Comparison of ENCODE assay signal across 1 cellular context in genomic region chr2:54557601-54558187, GRCh38.
TF ChIP-seq lines count a peak whose summit lies in the region.

No MANE protein-coding gene starts in this region.

TF ChIP-seq in HepG2, 621 proteins besides CTCF, POLR2A, EP300 and RAD21 (continued from another document and continues in another):
- TF ChIP-seq ZNF691 (CRISPR knock-in tag; IDR thresholded peaks at IDR 0.05; ENCODE audit: borderline replicate concordance, low read depth) (peak; percentile 44; the same call in 1 of the 2 replicates), NFE2 (CRISPR knock-in tag; IDR thresholded peaks at IDR 0.05) (no peak), AHR (CRISPR knock-in tag; IDR thresholded peaks at IDR 0.05) (no peak; the same call in 1 of the 2 replicates), ADNP (CRISPR knock-in tag; IDR thresholded peaks at IDR 0.05) (no peak), TBX2 (CRISPR knock-in tag; IDR thresholded peaks at IDR 0.05; ENCODE audit: borderline replicate concordance) (no peak; the same call in 1 of the 2 replicates), ARNT (IDR thresholded peaks at IDR 0.05) (no peak), CSRNP2 (CRISPR knock-in tag; conservative IDR thresholded peaks at IDR 0.05; ENCODE audit: low read depth) (no peak), ZNF563 (CRISPR knock-in tag; IDR thresholded peaks at IDR 0.05) (peak; percentile 96), EHMT2 (IDR thresholded peaks at IDR 0.05; ENCODE audit: borderline replicate concordance, low read depth, low read length) (no peak), IRF2 (CRISPR knock-in tag; IDR thresholded peaks at IDR 0.05) (peak; percentile 82), EED (CRISPR knock-in tag; IDR thresholded peaks at IDR 0.05) (0 out of 2 replicates have a peak, but pooled peaks have one; percentile 28), ZNF879 (CRISPR knock-in tag; IDR thresholded peaks at IDR 0.05) (no peak), TEF (CRISPR knock-in tag; IDR thresholded peaks at IDR 0.05) (0 out of 2 replicates have a peak, but pooled peaks have one; percentile 4), MED8 (CRISPR knock-in tag; IDR thresholded peaks at IDR 0.05; ENCODE audit: insufficient replicate concordance) (no peak), ZNF136 (CRISPR knock-in tag; IDR thresholded peaks at IDR 0.05; ENCODE audit: low read depth) (0 out of 2 replicates have a peak, but pooled peaks have one; percentile 76), ZBTB8A (CRISPR knock-in tag; IDR thresholded peaks at IDR 0.05; ENCODE audit: borderline replicate concordance, low read depth) (no peak), GRHL1 (CRISPR knock-in tag; conservative IDR thresholded peaks at IDR 0.05) (no peak), JDP2 (CRISPR knock-in tag; IDR thresholded peaks at IDR 0.05; ENCODE audit: borderline replicate concordance) (no peak), HMGA1 (CRISPR knock-in tag; conservative IDR thresholded peaks at IDR 0.05) (no peak), MEF2D (CRISPR knock-in tag; IDR thresholded peaks at IDR 0.05) (no peak; the same call in 1 of the 2 replicates), DR1 (CRISPR knock-in tag; IDR thresholded peaks at IDR 0.05) (peak; percentile 9; the same call in 1 of the 2 replicates), FOXK2 (IDR thresholded peaks at IDR 0.05) (peak; percentile 61; the same call in 1 of the 2 replicates), ZNF3 (CRISPR knock-in tag; IDR thresholded peaks at IDR 0.05) (no peak), TARDBP (CRISPR knock-in tag; IDR thresholded peaks at IDR 0.05) (no peak), TFDP1 (CRISPR knock-in tag; IDR thresholded peaks at IDR 0.05; ENCODE audit: borderline replicate concordance) (peak; percentile 80; the same call in 1 of the 2 replicates), RFX1 (IDR thresholded peaks at IDR 0.05) (no peak), CREB1 (IDR thresholded peaks at IDR 0.05) (no peak), CREB1 (CRISPR knock-in tag; IDR thresholded peaks at IDR 0.05) (no peak), TAF15 (IDR thresholded peaks at IDR 0.05; ENCODE audit: low read depth, low read length, poor library complexity, severe bottlenecking) (peak; percentile 51), ZFP37 (CRISPR knock-in tag; IDR thresholded peaks at IDR 0.05; ENCODE audit: borderline replicate concordance) (0 out of 2 replicates have a peak, but pooled peaks have one; percentile 29), MED13 (CRISPR knock-in tag; IDR thresholded peaks at IDR 0.05) (no peak), PBX3 (CRISPR knock-in tag; IDR thresholded peaks at IDR 0.05; ENCODE audit: borderline replicate concordance) (no peak), TRAFD1 (CRISPR knock-in tag; IDR thresholded peaks at IDR 0.05; ENCODE audit: borderline replicate concordance) (peak; percentile 69; the same call in 1 of the 2 replicates), ZNF672 (CRISPR knock-in tag; IDR thresholded peaks at IDR 0.05) (no peak), ZSCAN29 (CRISPR knock-in tag; conservative IDR thresholded peaks at IDR 0.05) (no peak), RNF2 (conservative IDR thresholded peaks at IDR 0.05; ENCODE audit: low read depth) (peak; percentile 87), ATF2 (CRISPR knock-in tag; IDR thresholded peaks at IDR 0.05) (no peak), CERS6 (CRISPR knock-in tag; IDR thresholded peaks at IDR 0.05) (no peak), SNAPC5 (CRISPR knock-in tag; IDR thresholded peaks at IDR 0.05; ENCODE audit: borderline replicate concordance) (no peak), TCF12 (IDR thresholded peaks at IDR 0.05) (no peak), TCF12 (CRISPR knock-in tag; IDR thresholded peaks at IDR 0.05) (no peak), SIX4 (CRISPR knock-in tag; IDR thresholded peaks at IDR 0.05) (0 out of 2 replicates have a peak, but pooled peaks have one; percentile 13), KLF6 (CRISPR knock-in tag; IDR thresholded peaks at IDR 0.05) (peak; percentile 81), GMEB1 (CRISPR knock-in tag; IDR thresholded peaks at IDR 0.05; ENCODE audit: borderline replicate concordance) (peak; percentile 73; the same call in 1 of the 2 replicates), ZNF850 (CRISPR knock-in tag; conservative IDR thresholded peaks at IDR 0.05) (no peak), CCAR2 (optimal IDR thresholded peaks at IDR 0.05; ENCODE audit: low read depth, low read length) (no peak), ZNF574 (CRISPR knock-in tag; IDR thresholded peaks at IDR 0.05) (peak; percentile 80; the same call in 1 of the 2 replicates), BORCS8-MEF2B (CRISPR knock-in tag; IDR thresholded peaks at IDR 0.05) (peak; percentile 85), ZSCAN22 (CRISPR knock-in tag; IDR thresholded peaks at IDR 0.05) (no peak; the same call in 1 of the 2 replicates), ZNF674 (CRISPR knock-in tag; IDR thresholded peaks at IDR 0.05; ENCODE audit: low read depth) (no peak), SP5 (CRISPR knock-in tag; IDR thresholded peaks at IDR 0.05; ENCODE audit: borderline replicate concordance, low read depth) (peak; percentile 22; the same call in 1 of the 2 replicates), BCL6 (CRISPR knock-in tag; IDR thresholded peaks at IDR 0.05) (peak; percentile 66)
